Comparison of ENCODE assay signal across 35 cellular contexts in genomic region chr9:124600407-124600806, GRCh38.
"Had no signal": no experiment of that assay in that cellular context is flagged by ENCODE, and none has a peak within 500 bp of the region (broad histone marks: within the 10 kb centered on the region; RNA-seq: fewer than 3 reads in every experiment).

No MANE protein-coding gene starts in this region.

- H3K27me3 ChIP-seq: ascending aorta, breast epithelium, cardiac muscle cell, colonic mucosa, esophagus squamous epithelium had no signal

- FAIRE-seq: endometrium, endothelial cell of umbilical vein, frontal cortex had no signal

- H3K27ac Mint-ChIP-seq: activated CD4-positive, alpha-beta memory T cell treated with anti-CD3 and anti-CD28 coated beads for 36 hours; activated CD4-positive, alpha-beta T cell treated with anti-CD3 and anti-CD28 coated beads for 36 hours; activated CD4-positive, alpha-beta T cell treated with anti-CD3 and anti-CD28 coated beads, Interleukin-2, amount 10 ng/mL, durations not matched to agents 24 days and 14 days; activated CD8-positive, alpha-beta memory T cell treated with anti-CD3 and anti-CD28 coated beads, Interleukin-2, amount 10 ng/mL, durations not matched to agents 7 days and 5 days; activated CD8-positive, alpha-beta T cell treated with anti-CD3 and anti-CD28 coated beads, Interleukin-2, amount 10 ng/mL, durations not matched to agents 7 days and 5 days; activated naive CD4-positive, alpha-beta T cell treated with anti-CD3 and anti-CD28 coated beads, Interleukin-2, amount 10 ng/mL, durations not matched to agents 7 days and 5 days; activated naive CD4-positive, alpha-beta T cell treated with anti-CD3 and anti-CD28 coated beads, Interleukin-2, amount 50 U/mL, for 72 hours; activated naive CD8-positive, alpha-beta T cell treated with anti-CD3 and anti-CD28 coated beads, Interleukin-2, amount 10 ng/mL, durations not matched to agents 7 days and 5 days; activated T-cell treated with anti-CD3 and anti-CD28 coated beads, Interleukin-2, amount 50 U/mL, for 72 hours; brain; T-helper 17 cell; T-helper 2 cell treated with Interferon-gamma antibody and Interleukin-4, amounts not matched to agents 5 μg/mL and 100 μg/mL, for 36 hours had no signal

- ATAC-seq: activated CD4-positive, alpha-beta T cell treated with anti-CD3 and anti-CD28 coated beads for 36 hours; activated CD8-positive, alpha-beta memory T cell treated with anti-CD3 and anti-CD28 coated beads, Interleukin-2, amount 10 ng/mL, durations not matched to agents 7 days and 5 days; activated CD8-positive, alpha-beta T cell treated with anti-CD3 and anti-CD28 coated beads, Interleukin-2, amount 10 ng/mL, durations not matched to agents 7 days and 5 days; activated naive CD4-positive, alpha-beta T cell treated with anti-CD3 and anti-CD28 coated beads, Interleukin-2, amount 50 U/mL, for 72 hours; activated T-cell treated with anti-CD3 and anti-CD28 coated beads, Interleukin-2, amount 50 U/mL, for 72 hours; T-helper 17 cell had no signal

- H3K36me3 ChIP-seq: ascending aorta, breast epithelium, cardiac muscle cell, colonic mucosa, esophagus squamous epithelium, WERI-Rb-1 had no signal

- H3K4me1 Mint-ChIP-seq: activated CD4-positive, alpha-beta T cell treated with anti-CD3 and anti-CD28 coated beads for 36 hours; activated CD4-positive, alpha-beta T cell treated with anti-CD3 and anti-CD28 coated beads, Interleukin-2, amount 10 ng/mL, durations not matched to agents 24 days and 14 days; activated CD8-positive, alpha-beta memory T cell treated with anti-CD3 and anti-CD28 coated beads, Interleukin-2, amount 10 ng/mL, durations not matched to agents 7 days and 5 days; activated naive CD4-positive, alpha-beta T cell treated with anti-CD3 and anti-CD28 coated beads, Interleukin-2, amount 10 ng/mL, durations not matched to agents 7 days and 5 days; activated naive CD8-positive, alpha-beta T cell treated with anti-CD3 and anti-CD28 coated beads, Interleukin-2, amount 10 ng/mL, durations not matched to agents 7 days and 5 days had no signal

- H3K4me3 ChIP-seq: ascending aorta, breast epithelium, cardiac muscle cell, colonic mucosa, esophagus squamous epithelium had no signal

- H3K9me3 ChIP-seq: ascending aorta, breast epithelium, colonic mucosa, esophagus squamous epithelium had no signal

- H3K27ac ChIP-seq: ascending aorta, breast epithelium, cardiac muscle cell, colonic mucosa, epithelial cell of prostate, esophagus squamous epithelium, WERI-Rb-1 had no signal

- DNase-seq: activated CD4-positive, alpha-beta memory T cell treated with anti-CD3 and anti-CD28 coated beads for 36 hours; activated CD4-positive, alpha-beta T cell treated with anti-CD3 and anti-CD28 coated beads for 36 hours; activated CD4-positive, alpha-beta T cell treated with anti-CD3 and anti-CD28 coated beads, Interleukin-2, amount 10 ng/mL, durations not matched to agents 24 days and 14 days; activated CD4-positive, CD25-positive, alpha-beta regulatory T cell; activated CD4-positive, CD25-positive, alpha-beta regulatory T cell treated with anti-CD3 and anti-CD28 coated beads, Interleukin-2, amount 50 U/mL, for 72 hours; activated CD8-positive, alpha-beta memory T cell treated with anti-CD3 and anti-CD28 coated beads, Interleukin-2, amount 10 ng/mL, durations not matched to agents 7 days and 5 days; activated CD8-positive, alpha-beta memory T cell treated with anti-CD3 and anti-CD28 coated beads, Interleukin-2, amount 50 U/mL, for 4 hours; activated CD8-positive, alpha-beta T cell treated with anti-CD3 and anti-CD28 coated beads, Interleukin-2, amount 10 ng/mL, durations not matched to agents 7 days and 5 days; activated gamma-delta T cell; activated naive CD4-positive, alpha-beta T cell; activated naive CD4-positive, alpha-beta T cell treated with anti-CD3 and anti-CD28 coated beads, Interleukin-2, amount 10 ng/mL, durations not matched to agents 7 days and 5 days; activated naive CD8-positive, alpha-beta T cell treated with anti-CD3 and anti-CD28 coated beads, Interleukin-2, amount 10 ng/mL, durations not matched to agents 7 days and 5 days; activated T-cell treated with anti-CD3 and anti-CD28 coated beads, Interleukin-2, amount 50 U/mL, for 1 hour; activated T-cell treated with anti-CD3 and anti-CD28 coated beads, Interleukin-2, amount 50 U/mL, for 72 hours; central memory CD4-positive, alpha-beta T cell; cerebellar nuclear complex; colonic mucosa; effector CD8-positive, alpha-beta T cell; esophagus squamous epithelium; foreskin fibroblast; head of caudate nucleus; T-helper 1 cell; T-helper 17 cell; T1000; WERI-Rb-1 had no signal

- H3K4me1 ChIP-seq: ascending aorta, breast epithelium, colonic mucosa had no signal

- H3K36me3 Mint-ChIP-seq: activated CD4-positive, alpha-beta memory T cell treated with anti-CD3 and anti-CD28 coated beads for 36 hours; activated CD8-positive, alpha-beta memory T cell treated with anti-CD3 and anti-CD28 coated beads, Interleukin-2, amount 10 ng/mL, durations not matched to agents 7 days and 5 days; activated naive CD4-positive, alpha-beta T cell treated with anti-CD3 and anti-CD28 coated beads, Interleukin-2, amount 10 ng/mL, durations not matched to agents 7 days and 5 days; activated naive CD4-positive, alpha-beta T cell treated with anti-CD3 and anti-CD28 coated beads, Interleukin-2, amount 50 U/mL, for 72 hours; activated naive CD8-positive, alpha-beta T cell treated with anti-CD3 and anti-CD28 coated beads, Interleukin-2, amount 10 ng/mL, durations not matched to agents 7 days and 5 days; brain had no signal

- H3K4me3 Mint-ChIP-seq: activated CD4-positive, alpha-beta memory T cell treated with anti-CD3 and anti-CD28 coated beads for 36 hours; activated CD4-positive, alpha-beta T cell treated with anti-CD3 and anti-CD28 coated beads for 36 hours; activated CD4-positive, alpha-beta T cell treated with anti-CD3 and anti-CD28 coated beads, Interleukin-2, amount 10 ng/mL, durations not matched to agents 24 days and 14 days; activated CD8-positive, alpha-beta memory T cell treated with anti-CD3 and anti-CD28 coated beads, Interleukin-2, amount 10 ng/mL, durations not matched to agents 7 days and 5 days; activated CD8-positive, alpha-beta T cell treated with anti-CD3 and anti-CD28 coated beads, Interleukin-2, amount 10 ng/mL, durations not matched to agents 7 days and 5 days; activated naive CD4-positive, alpha-beta T cell treated with anti-CD3 and anti-CD28 coated beads, Interleukin-2, amount 10 ng/mL, durations not matched to agents 7 days and 5 days; activated naive CD8-positive, alpha-beta T cell treated with anti-CD3 and anti-CD28 coated beads, Interleukin-2, amount 10 ng/mL, durations not matched to agents 7 days and 5 days; activated T-cell treated with anti-CD3 and anti-CD28 coated beads, Interleukin-2, amount 50 U/mL, for 72 hours; brain; T-helper 17 cell; T-helper 2 cell treated with Interferon-gamma antibody and Interleukin-4, amounts not matched to agents 5 μg/mL and 100 μg/mL, for 36 hours had no signal

- H3K9me3 Mint-ChIP-seq: activated CD4-positive, alpha-beta memory T cell treated with anti-CD3 and anti-CD28 coated beads for 36 hours; activated CD4-positive, alpha-beta T cell treated with anti-CD3 and anti-CD28 coated beads, Interleukin-2, amount 10 ng/mL, durations not matched to agents 24 days and 14 days; activated naive CD4-positive, alpha-beta T cell treated with anti-CD3 and anti-CD28 coated beads, Interleukin-2, amount 10 ng/mL, durations not matched to agents 7 days and 5 days; activated naive CD4-positive, alpha-beta T cell treated with anti-CD3 and anti-CD28 coated beads, Interleukin-2, amount 50 U/mL, for 72 hours; activated naive CD8-positive, alpha-beta T cell treated with anti-CD3 and anti-CD28 coated beads, Interleukin-2, amount 10 ng/mL, durations not matched to agents 7 days and 5 days; activated T-cell treated with anti-CD3 and anti-CD28 coated beads, Interleukin-2, amount 50 U/mL, for 72 hours; brain; T-helper 2 cell treated with Interferon-gamma antibody and Interleukin-4, amounts not matched to agents 5 μg/mL and 100 μg/mL, for 36 hours had no signal
